In genomic region chr18:59141294-59142068, GRCh38 we compare ENCODE assay signal across 1 cellular context.
TF ChIP-seq lines count a peak whose summit lies in the region.

No MANE protein-coding gene starts in this region.

TF ChIP-seq in HCT116, 20 proteins besides CTCF, POLR2A, EP300 and RAD21 (continued from another document):
- TF ChIP-seq REST (IDR thresholded peaks at IDR 0.05; ENCODE audit: low read depth) (no peak), TCF7L2 (IDR thresholded peaks at IDR 0.05; ENCODE audit: borderline replicate concordance, extremely low read depth, insufficient read depth, insufficient read length) (no peak), JUND (IDR thresholded peaks at IDR 0.05) (no peak), ZNF274 (IDR thresholded peaks at IDR 0.05; ENCODE audit: low read depth, low read length) (no peak)
